Comparison of ENCODE assay signal across 16 cellular contexts in the genomic region with DNA sequence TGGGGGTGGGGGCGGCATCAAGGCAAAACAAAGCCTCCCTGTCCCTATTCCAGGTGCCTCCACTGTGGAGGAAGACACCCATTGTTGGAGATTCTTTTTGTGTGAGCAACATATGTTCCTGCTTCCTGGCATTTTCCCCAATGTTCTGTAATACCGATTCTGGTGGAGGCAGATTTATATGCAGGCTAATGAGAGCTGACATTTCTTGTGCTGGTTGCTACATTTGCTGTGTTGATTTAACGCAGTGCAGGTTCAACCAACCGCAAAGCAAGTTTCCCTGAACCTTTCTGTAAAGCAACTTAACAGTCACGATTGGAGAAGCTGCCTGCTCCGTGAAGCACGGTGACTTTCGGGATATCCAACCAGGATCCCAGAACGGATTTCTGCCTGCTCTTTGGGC.
DNase-seq lines count a peak whose midpoint lies in the region; ATAC-seq and TF ChIP-seq lines count a peak whose summit lies in the region.
"Had no signal": no experiment of that assay in that cellular context is flagged by ENCODE, and none has a peak within 500 bp of the region (broad histone marks: within the 10 kb centered on the region; RNA-seq: fewer than 3 reads in every experiment).

No MANE protein-coding gene starts in this region.

- no TSS peak for BruUV-seq in Calu3 (replicated peaks; lab: Mats Ljungman, UMichigan)

- H3K4me3 Mint-ChIP-seq in brain (peak overlapping the region in 2 of 5 experiments; percentile 16 to 19), Calu3 (ENCODE audit: low read depth, unreplicated experiment) (no peak overlapping the region)
- H3K4me3 Mint-ChIP-seq: activated naive CD8-positive, alpha-beta T cell treated with anti-CD3 and anti-CD28 coated beads for 36 hours; CD4-positive, alpha-beta memory T cell had no signal

- no peaks in the 10 kb centered on the region for H3K36me3 Mint-ChIP-seq in brain
- no peaks in the 10 kb centered on the region for H3K36me3 Mint-ChIP-seq in Calu3 (ENCODE audit: insufficient read depth, unreplicated experiment)
- H3K36me3 Mint-ChIP-seq: activated naive CD8-positive, alpha-beta T cell treated with anti-CD3 and anti-CD28 coated beads for 36 hours; CD4-positive, alpha-beta memory T cell had no signal

- no peaks in the 10 kb centered on the region for H3K9me3 Mint-ChIP-seq in brain
- no peaks in the 10 kb centered on the region for H3K9me3 Mint-ChIP-seq in Calu3 (ENCODE audit: low read depth, unreplicated experiment)
- H3K9me3 Mint-ChIP-seq: activated naive CD8-positive, alpha-beta T cell treated with anti-CD3 and anti-CD28 coated beads for 36 hours had no signal

- peaks cover 10% of the 10 kb centered on the region for H3K27me3 Mint-ChIP-seq in brain
- H3K27me3 Mint-ChIP-seq in Calu3 (ENCODE audit: unreplicated experiment) = peaks cover 60% of the 10 kb centered on the region

- TF ChIP-seq CTCF in brain (conservative IDR thresholded peaks at IDR 0.05) = no peak
- TF ChIP-seq CTCF in Calu3 (IDR thresholded peaks at IDR 0.05; ENCODE audit: unreplicated experiment) = no peak
- no peak for TF ChIP-seq CTCF in GM20000 (IDR thresholded peaks at IDR 0.05; ENCODE audit: extremely low read depth, missing control alignments)

- peak overlapping the region in 4 of 5 experiments; percentile 65 to 78 (median 73) for H3K27ac Mint-ChIP-seq in brain
- no peak overlapping the region for H3K27ac Mint-ChIP-seq in Calu3 (ENCODE audit: unreplicated experiment)
- H3K27ac Mint-ChIP-seq: activated naive CD8-positive, alpha-beta T cell treated with anti-CD3 and anti-CD28 coated beads for 36 hours; CD4-positive, alpha-beta memory T cell had no signal

- intact Hi-C loops in Calu3 (cut with micrococcal nuclease; ENCODE audit: unreplicated experiment) = no loop called here

- H3K4me1 Mint-ChIP-seq in brain (peaks cover 57% of the 10 kb centered on the region), Calu3 (ENCODE audit: low read depth, unreplicated experiment) (no peaks in the 10 kb centered on the region)
- H3K4me1 Mint-ChIP-seq: activated naive CD8-positive, alpha-beta T cell treated with anti-CD3 and anti-CD28 coated beads for 36 hours; CD4-positive, alpha-beta memory T cell had no signal

- no peak for ATAC-seq in HG02938 (IDR thresholded peaks at IDR 0.05; ENCODE audit: unreplicated experiment)
- ATAC-seq: psoas muscle; stimulated activated naive CD8-positive, alpha-beta T cell treated with anti-CD3 and anti-CD28 coated beads, Interleukin-15, Interleukin-2, amounts not matched to agents 100 U/mL and 50 U/mL, for 24 hours had no signal

- peak; percentile 41 for DNase-seq in Ammon's horn (ENCODE audit: low spot score)
- DNase-seq in H4 (ENCODE audit: low spot score) = peak; percentile 26
- DNase-seq in kidney glomerular epithelial cell (lab: John Stamatoyannopoulos, UW) = peak; percentile 76
- no peak for DNase-seq in Calu3
- no peak for DNase-seq in GM20000 (ENCODE audit: low spot score)
- DNase-seq in GM19240 (ENCODE audit: insufficient read length, low spot score) = no peak
- DNase-seq: activated naive CD8-positive, alpha-beta T cell treated with anti-CD3 and anti-CD28 coated beads for 36 hours; CD4-positive, alpha-beta memory T cell; effector CD4-positive, alpha-beta T cell; midbrain; NCI-H2081 treated with DMSO at 0.1 percent for 48 hours; psoas muscle; stimulated activated CD4-positive, alpha-beta T cell treated with anti-CD3 and anti-CD28 coated beads, Interleukin-4, amount 100 ng/mL, for 4 hours; stimulated activated naive CD8-positive, alpha-beta T cell treated with anti-CD3 and anti-CD28 coated beads, Interleukin-15, Interleukin-2, amounts not matched to agents 100 U/mL and 50 U/mL, for 24 hours had no signal

- CTCF ChIA-PET in Calu3 (lab: Charles Lee) = no interaction called here

Comparison
In these comparisons a context has a peak if more than half of its experiments do, and no peak if none do; other contexts are left out.
1. DNase-seq: peak in Ammon's horn (single experiment), H4 (single experiment) and kidney glomerular epithelial cell (single experiment); none in Calu3 (single experiment), GM20000 (single experiment) and GM19240 (single experiment).